In genomic region chr13:47508518-47509228, GRCh38 we compare ENCODE assay signal across 21 cellular contexts.
"Had no signal": no experiment of that assay in that cellular context is flagged by ENCODE, and none has a peak within 500 bp of the region (broad histone marks: within the 10 kb centered on the region; RNA-seq: fewer than 3 reads in every experiment).

No MANE protein-coding gene starts in this region.

- H3K27ac Mint-ChIP-seq: activated CD8-positive, alpha-beta T cell treated with anti-CD3 and anti-CD28 coated beads for 36 hours; activated naive CD8-positive, alpha-beta T cell treated with anti-CD3 and anti-CD28 coated beads, Interleukin-2, amount 10 ng/mL, durations not matched to agents 7 days and 5 days had no signal

- H3K9me3 Mint-ChIP-seq: activated CD8-positive, alpha-beta T cell treated with anti-CD3 and anti-CD28 coated beads for 36 hours; activated naive CD8-positive, alpha-beta T cell treated with anti-CD3 and anti-CD28 coated beads, Interleukin-2, amount 10 ng/mL, durations not matched to agents 7 days and 5 days had no signal

- ATAC-seq: activated CD4-positive, CD25-positive, alpha-beta regulatory T cell treated with anti-CD3 and anti-CD28 coated beads, Interleukin-2, amount 50 U/mL, for 24 hours; activated CD8-positive, alpha-beta T cell treated with anti-CD3 and anti-CD28 coated beads for 36 hours had no signal

- H3K4me1 Mint-ChIP-seq: activated naive CD8-positive, alpha-beta T cell treated with anti-CD3 and anti-CD28 coated beads, Interleukin-2, amount 10 ng/mL, durations not matched to agents 7 days and 5 days; IgD-negative memory B cell had no signal

- H3K9ac ChIP-seq: SK-N-SH had no signal

- H3K9me3 ChIP-seq: adrenal gland, SJCRH30, SK-N-SH had no signal

- H3K36me3 ChIP-seq: adrenal gland, SJCRH30 had no signal

- H3K27me3 Mint-ChIP-seq: activated CD8-positive, alpha-beta T cell treated with anti-CD3 and anti-CD28 coated beads for 36 hours; IgD-negative memory B cell had no signal

- H3K4me1 ChIP-seq: adrenal gland, SJCRH30 had no signal

- H3K27ac ChIP-seq: adrenal gland, SJCRH30 had no signal

- H3K4me2 ChIP-seq: SK-N-SH had no signal

- H3K4me3 Mint-ChIP-seq: activated CD8-positive, alpha-beta T cell treated with anti-CD3 and anti-CD28 coated beads for 36 hours; activated naive CD8-positive, alpha-beta T cell treated with anti-CD3 and anti-CD28 coated beads, Interleukin-2, amount 10 ng/mL, durations not matched to agents 7 days and 5 days; IgD-negative memory B cell had no signal

- H3K36me3 Mint-ChIP-seq: activated naive CD8-positive, alpha-beta T cell treated with anti-CD3 and anti-CD28 coated beads, Interleukin-2, amount 10 ng/mL, durations not matched to agents 7 days and 5 days; IgD-negative memory B cell had no signal

- H3K4me3 ChIP-seq: adrenal gland, SJCRH30 had no signal

- H3K27me3 ChIP-seq: adrenal gland, SJCRH30 had no signal

- DNase-seq: activated CD4-positive, alpha-beta T cell treated with anti-CD3 and anti-CD28 coated beads for 4 hours; activated CD8-positive, alpha-beta memory T cell treated with anti-CD3 and anti-CD28 coated beads, Interleukin-2, amount 50 U/mL, for 4 hours; activated CD8-positive, alpha-beta T cell treated with anti-CD3 and anti-CD28 coated beads for 36 hours; activated naive CD4-positive, alpha-beta T cell treated with anti-CD3 and anti-CD28 coated beads, Interleukin-2, amount 50 U/mL, for 16 hours; activated naive CD8-positive, alpha-beta T cell treated with anti-CD3 and anti-CD28 coated beads, Interleukin-2, amount 10 ng/mL, durations not matched to agents 7 days and 5 days; adrenal gland; anterior cingulate cortex; KG1; NCI-H1048; NCI-H146; NCI-H1930; NCI-H2171; NCI-H226; NCI-H510A; NCI-H526 treated with DMSO at 0.1 percent for 48 hours; NCI-H82; SJCRH30; SK-N-SH; T-helper 1 cell had no signal
